ENCODE assay signal across 8 cellular contexts in genomic region chr5:81971694-81972495, GRCh38. TPM values are rescaled to one million over a fixed set of nuclear protein-coding genes. Genes with fewer than 3 reads are reported as not detected.
DNase-seq lines count a peak whose midpoint lies in the region; ATAC-seq and TF ChIP-seq lines count a peak whose summit lies in the region.

ATG10 (plus strand) TSS chr5:81972023; CDS start chr5:81987571, 15,548 bp downstream.

- peak within 1 kb of the TSS; percentile 94 to 99 for H3K27ac ChIP-seq in coronary artery

- intact Hi-C loops in activated CD4-positive, alpha-beta T cell treated with anti-CD3 and anti-CD28 coated beads, Interleukin-2, amount 10 ng/mL, durations not matched to agents 24 days and 14 days (cut with micrococcal nuclease) = loop anchor here (1.0 to 10.0 kb wide), 9 partner anchors 121 to 1103 kb away; partner anchors contain the start of genes RPS23, SSBP2, TMEM167A and XRCC4

- H3K9me3 Mint-ChIP-seq in activated CD4-positive, alpha-beta T cell treated with anti-CD3 and anti-CD28 coated beads, Interleukin-2, amount 10 ng/mL, durations not matched to agents 24 days and 14 days = no peaks in the 10 kb centered on the region

- H3K36me3 Mint-ChIP-seq in activated CD4-positive, alpha-beta T cell treated with anti-CD3 and anti-CD28 coated beads, Interleukin-2, amount 10 ng/mL, durations not matched to agents 24 days and 14 days (ENCODE audit: low read depth) = peaks cover 7% of the 10 kb centered on the region

- TF ChIP-seq CTCF in BJ (IDR thresholded peaks at IDR 0.05; ENCODE audit: insufficient read depth, low read depth, low read length) (no peak), coronary artery (IDR thresholded peaks at IDR 0.05) (no peak)

- H3K27ac Mint-ChIP-seq in activated CD4-positive, alpha-beta T cell treated with anti-CD3 and anti-CD28 coated beads, Interleukin-2, amount 10 ng/mL, durations not matched to agents 24 days and 14 days = peak within 1 kb of the TSS; percentile 96

- ATAC-seq in GM19324 (IDR thresholded peaks at IDR 0.05; ENCODE audit: low FRiP score, unreplicated experiment) (peak; percentile 98), HG03460 (IDR thresholded peaks at IDR 0.05; ENCODE audit: unreplicated experiment) (peak; percentile 98), left lobe of liver (peak; percentile 92)

- POLR2A ChIA-PET in BJ (lab: Charles Lee) = interaction anchor here (0.6 kb wide), 1 partner anchor 120 kb away, joined by 4 read pairs; no protein-coding TSS in a partner anchor

- H3K27me3 Mint-ChIP-seq in activated CD4-positive, alpha-beta T cell treated with anti-CD3 and anti-CD28 coated beads, Interleukin-2, amount 10 ng/mL, durations not matched to agents 24 days and 14 days = no peaks in the 10 kb centered on the region

- H3K27me3 ChIP-seq in BJ (ENCODE audit: control insufficient read depth, insufficient read depth, low read length) = no peaks in the 10 kb centered on the region

- CTCF ChIA-PET in BJ (lab: Yijun Ruan, JAX) = no interaction called here

- no peaks in the 10 kb centered on the region for H3K36me3 ChIP-seq in BJ (ENCODE audit: control insufficient read depth, insufficient read depth, low read length)

- peak; percentile 47 for DNase-seq in BJ (ENCODE audit: low read depth)
- peak; percentile 68 for DNase-seq in NCI-H524 treated with DMSO at 0.1 percent for 48 hours (lab: John Stamatoyannopoulos, UW)
- peak; percentile 97 for DNase-seq in activated CD4-positive, alpha-beta T cell treated with anti-CD3 and anti-CD28 coated beads, Interleukin-2, amount 10 ng/mL, durations not matched to agents 24 days and 14 days
- DNase-seq in coronary artery (ENCODE audit: low spot score) = peak; percentile 93
- peak; percentile 95 for DNase-seq in left lobe of liver (ENCODE audit: low spot score)
- DNase-seq in stimulated activated CD4-positive, alpha-beta T cell treated with anti-CD3 and anti-CD28 coated beads, Interleukin-2, amount 100 ng/mL, for 24 hours = peak; percentile 87 to 90

- peaks cover 25% of the 10 kb centered on the region for H3K4me1 Mint-ChIP-seq in activated CD4-positive, alpha-beta T cell treated with anti-CD3 and anti-CD28 coated beads, Interleukin-2, amount 10 ng/mL, durations not matched to agents 24 days and 14 days

- peak within 1 kb of the TSS; percentile 90 for H3K4me3 Mint-ChIP-seq in activated CD4-positive, alpha-beta T cell treated with anti-CD3 and anti-CD28 coated beads, Interleukin-2, amount 10 ng/mL, durations not matched to agents 24 days and 14 days

- peak within 1 kb of the TSS; percentile 78 for H3K4me3 ChIP-seq in BJ (ENCODE audit: low read depth, low read length)
- peak within 1 kb of the TSS; percentile 94 for H3K4me3 ChIP-seq in coronary artery

RNA-seq across cellular contexts. Expression of gene ATG10, which starts in this region (rescaled TPM):
- polyA plus RNA-seq in BJ (2011; rRNA removed) = 1.7 and 2.8 TPM in 2 replicates
- 0.76 and 1.9 TPM in 2 replicates for polyA minus RNA-seq in BJ (2011; rRNA and poly(A)+ RNA removed)
- total RNA-seq in activated CD4-positive, alpha-beta T cell treated with anti-CD3 and anti-CD28 coated beads, Interleukin-2, amount 10 ng/mL, durations not matched to agents 24 days and 14 days = 5.8 and 5.9 TPM in 2 replicates
- 4.3 TPM for total RNA-seq in left lobe of liver

Comparison
In these comparisons a context has a peak if more than half of its experiments do, and no peak if none do; other contexts are left out.
1. Peak in every context shown above with its lines: DNase-seq, ATAC-seq, H3K4me3 ChIP-seq and H3K27ac ChIP-seq.
2. DNase-seq: peak in every context shown above with its lines; median percentile 97 in activated CD4-positive, alpha-beta T cell treated with anti-CD3 and anti-CD28 coated beads, Interleukin-2, amount 10 ng/mL, durations not matched to agents 24 days and 14 days; 95 in left lobe of liver; 93 in coronary artery; 88 in stimulated activated CD4-positive, alpha-beta T cell treated with anti-CD3 and anti-CD28 coated beads, Interleukin-2, amount 100 ng/mL, for 24 hours; 68 in NCI-H524 treated with DMSO at 0.1 percent for 48 hours; 47 in BJ.